Comparison of ENCODE assay signal across 1 cellular context in the genomic region with DNA sequence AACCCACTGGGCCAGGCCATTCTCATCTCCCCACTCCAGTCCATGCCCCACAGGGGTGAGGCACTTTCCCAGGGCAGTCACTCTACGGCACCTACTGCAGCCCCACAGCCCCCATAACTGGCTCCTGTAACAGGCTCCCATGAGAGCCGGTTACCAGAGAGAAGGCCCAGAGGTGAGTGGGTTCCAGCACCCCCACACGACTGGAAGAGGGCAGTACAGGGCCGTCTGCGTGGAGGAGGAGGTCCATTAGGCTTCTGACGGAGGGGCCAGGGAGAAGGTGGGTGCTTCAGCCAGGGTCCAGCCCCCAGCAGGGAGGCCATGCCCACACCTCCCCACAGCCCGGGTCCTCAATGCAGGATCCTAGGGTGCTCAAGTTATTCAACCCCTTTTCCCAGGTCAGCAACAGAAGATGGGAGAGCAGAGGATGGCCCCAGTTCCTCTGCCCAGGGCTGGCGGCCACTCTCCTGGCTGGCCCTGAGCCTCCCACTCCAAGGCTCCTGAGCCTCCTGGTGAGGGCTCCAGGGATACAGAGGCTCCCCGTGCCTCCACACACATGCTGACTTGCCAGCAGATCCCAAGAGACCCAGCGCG.
TF ChIP-seq lines count a peak whose summit lies in the region.

No MANE protein-coding gene starts in this region.

TF ChIP-seq in SK-N-SH, 30 proteins besides CTCF, POLR2A, EP300 and RAD21:
- no peak for TF ChIP-seq FOSL2 (IDR thresholded peaks at IDR 0.05; ENCODE audit: borderline replicate concordance, low read depth)
- TF ChIP-seq SMC3 (IDR thresholded peaks at IDR 0.05; ENCODE audit: low read depth, low read length), result no peak
- TF ChIP-seq, protein P1, sequence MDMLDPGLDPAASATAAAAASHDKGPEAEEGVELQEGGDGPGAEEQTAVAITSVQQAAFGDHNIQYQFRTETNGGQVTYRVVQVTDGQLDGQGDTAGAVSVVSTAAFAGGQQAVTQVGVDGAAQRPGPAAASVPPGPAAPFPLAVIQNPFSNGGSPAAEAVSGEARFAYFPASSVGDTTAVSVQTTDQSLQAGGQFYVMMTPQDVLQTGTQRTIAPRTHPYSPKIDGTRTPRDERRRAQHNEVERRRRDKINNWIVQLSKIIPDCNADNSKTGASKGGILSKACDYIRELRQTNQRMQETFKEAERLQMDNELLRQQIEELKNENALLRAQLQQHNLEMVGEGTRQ (IDR thresholded peaks at IDR 0.05; ENCODE audit: borderline replicate concordance, low read depth, low read length), result no peak
